Comparison of ENCODE assay signal across 11 cellular contexts in the genomic region with DNA sequence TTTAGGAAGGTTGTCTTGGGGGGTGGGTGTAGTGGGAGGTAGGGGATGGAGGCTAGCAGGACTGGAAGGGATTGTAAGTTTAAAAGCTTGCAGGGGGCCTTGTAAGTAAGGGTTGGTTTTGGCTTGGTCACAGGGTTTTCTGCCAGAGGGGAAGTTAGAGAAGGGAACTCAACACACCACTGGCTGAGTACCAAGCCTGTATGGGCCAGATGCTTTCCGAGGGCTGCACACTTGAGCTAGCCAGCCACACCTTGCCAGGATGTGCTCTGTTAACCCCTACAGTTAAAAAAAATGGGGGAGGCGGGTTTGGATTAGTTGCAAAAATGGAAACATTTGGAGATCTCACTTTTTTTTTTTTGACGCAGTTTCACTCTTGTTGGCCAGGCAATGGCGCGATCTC. TPM values are rescaled to one million over a fixed set of nuclear protein-coding genes. Genes with fewer than 3 reads are reported as not detected.
DNase-seq lines count a peak whose midpoint lies in the region; ATAC-seq and TF ChIP-seq lines count a peak whose summit lies in the region.
"Had no signal": no experiment of that assay in that cellular context is flagged by ENCODE, and none has a peak within 500 bp of the region (broad histone marks: within the 10 kb centered on the region; RNA-seq: fewer than 3 reads in every experiment).

No MANE protein-coding gene starts in this region.

- peaks cover 21 to 22% of the 10 kb centered on the region in 2 donors for H3K4me1 Mint-ChIP-seq in effector memory CD8-positive, alpha-beta T cell (ENCODE audit: low read depth in 2 of 2)

- no peak for TF ChIP-seq EP300 in stomach (IDR thresholded peaks at IDR 0.05)

- TF ChIP-seq POLR2A in stomach (IDR thresholded peaks at IDR 0.05) (no peak), prostate gland (IDR thresholded peaks at IDR 0.05) (no peak), erythroblast (IDR thresholded peaks at IDR 0.05; ENCODE audit: low read length) (no peak)

- peak overlapping the region; percentile 96 to 98 for H3K27ac Mint-ChIP-seq in effector memory CD8-positive, alpha-beta T cell

- H3K27ac ChIP-seq in right cardiac atrium (ENCODE audit: low read length) = no peak overlapping the region
- H3K27ac ChIP-seq in right atrium auricular region = no peak overlapping the region
- H3K27ac ChIP-seq in stomach = no peak overlapping the region
- no peak overlapping the region for H3K27ac ChIP-seq in prostate gland

- peaks cover 5 to 20% of the 10 kb centered on the region in 2 donors for H3K27me3 Mint-ChIP-seq in effector memory CD8-positive, alpha-beta T cell

- intact Hi-C loops in right cardiac atrium (cut with DNase I) (loop anchor here in 1 of 4 donors (5.0 kb wide), 1 partner anchor 81 kb away; a partner anchor contains a TSS), stomach (cut with DNase I; ENCODE audit: low total_unique reads) (no loop called here), prostate gland (cut with DNase I) (no loop called here)

- TF ChIP-seq CTCF in right atrium auricular region (IDR thresholded peaks at IDR 0.05) (no peak), stomach (IDR thresholded peaks at IDR 0.05) (no peak), prostate gland (IDR thresholded peaks at IDR 0.05) (no peak)

- DNase-seq in right cardiac atrium (peak in 2 of 3 donors; percentile 39 to 65), right atrium auricular region (ENCODE audit: low spot score) (no peak), NCI-H446 treated with DMSO at 0.1 percent for 48 hours (lab: John Stamatoyannopoulos, UW) (peak; percentile 9), stomach (no peak), NCI-H1105 (lab: John Stamatoyannopoulos, UW) (no peak), prostate gland (ENCODE audit: low spot score) (no peak), erythroblast (lab: John Stamatoyannopoulos, UW) (no peak)
- no peak for DNase-seq in effector memory CD8-positive, alpha-beta T cell
- DNase-seq: cortex of kidney, NCI-H510A treated with DMSO at 0.1 percent for 48 hours had no signal

- peaks cover 45% of the 10 kb centered on the region for H3K36me3 Mint-ChIP-seq in effector memory CD8-positive, alpha-beta T cell (ENCODE audit: insufficient read depth)

- H3K27me3 ChIP-seq in right cardiac atrium (ENCODE audit: control insufficient read depth, insufficient read depth) = no peaks in the 10 kb centered on the region
- no peaks in the 10 kb centered on the region for H3K27me3 ChIP-seq in right atrium auricular region
- no peaks in the 10 kb centered on the region for H3K27me3 ChIP-seq in stomach
- H3K27me3 ChIP-seq in prostate gland (replicated peaks; ENCODE audit: insufficient read depth) = no peaks in the 10 kb centered on the region
- H3K27me3 ChIP-seq: pancreas had no signal

- ATAC-seq in right cardiac atrium = peak in 1 of 2 donors; percentile 57
- no peak for ATAC-seq in effector memory CD8-positive, alpha-beta T cell (replicated peaks)

- H3K4me3 Mint-ChIP-seq in effector memory CD8-positive, alpha-beta T cell = peak overlapping the region; percentile 94 to 96

- H3K4me1 ChIP-seq in right cardiac atrium (ENCODE audit: control insufficient read depth, insufficient read depth, low read length) (no peaks in the 10 kb centered on the region), right atrium auricular region (peaks cover 0 to 21% of the 10 kb centered on the region in 2 donors), stomach (peaks cover 15 to 40% (median 26%) of the 10 kb centered on the region in 4 donors), prostate gland (replicated peaks) (peaks cover 4% of the 10 kb centered on the region)

- H3K4me3 ChIP-seq in right cardiac atrium (ENCODE audit: low read length) (no peak overlapping the region), right atrium auricular region (peak overlapping the region in 1 of 2 donors; percentile 76), stomach (no peak overlapping the region), prostate gland (no peak overlapping the region)

- H3K36me3 ChIP-seq in right atrium auricular region = peaks cover 26% of the 10 kb centered on the region
- peaks cover 21 to 25% (median 22%) of the 10 kb centered on the region in 4 donors for H3K36me3 ChIP-seq in stomach
- H3K36me3 ChIP-seq in prostate gland = peaks cover 0 to 4% of the 10 kb centered on the region in 2 donors

- WGBS in right cardiac atrium = 65% methylated on average over 5 of the region's 5 CpGs
- 71 to 83% (median 76%) methylated on average over 5 of the region's 5 CpGs for WGBS in stomach, 5 donors
- 75% methylated on average over 5 of the region's 5 CpGs for WGBS in prostate gland

- H3K9me3 ChIP-seq in right cardiac atrium (ENCODE audit: control insufficient read depth, low read length) (no peaks in the 10 kb centered on the region), right atrium auricular region (no peaks in the 10 kb centered on the region), stomach (no peaks in the 10 kb centered on the region), prostate gland (no peaks in the 10 kb centered on the region)
- H3K9me3 ChIP-seq: pancreas had no signal

- no peaks in the 10 kb centered on the region for H3K9me3 Mint-ChIP-seq in effector memory CD8-positive, alpha-beta T cell

RNA-seq across cellular contexts. Expression of a gene that starts 1.2 kb away (rescaled TPM):
- total RNA-seq in right cardiac atrium (1,000 to 10,000 TPM; 1,119 to 1,323 (median 1,233) TPM), right atrium auricular region (1,000 to 10,000 TPM; 1,734 to 2,285 TPM), stomach (1,000 to 10,000 TPM; 1,579 to 3,445 (median 2,881) TPM), prostate gland (1,000 to 10,000 TPM; 1,494 to 4,548 TPM)
- polyA plus RNA-seq in right cardiac atrium (1,657 TPM), stomach (1,000 to 10,000 TPM; 3,008 to 5,449 (median 3,910) TPM)

Comparison
In these comparisons a context has a peak if more than half of its experiments do, and no peak if none do; other contexts are left out.
1. DNase-seq: peak in right cardiac atrium (2 of 3) and NCI-H446 treated with DMSO at 0.1 percent for 48 hours (single experiment); none in right atrium auricular region (single experiment), effector memory CD8-positive, alpha-beta T cell (0 of 3), stomach (single experiment), NCI-H1105 (single experiment), prostate gland (single experiment) and erythroblast (0 of 2).